Comparison of ENCODE assay signal across 9 cellular contexts in the genomic region with DNA sequence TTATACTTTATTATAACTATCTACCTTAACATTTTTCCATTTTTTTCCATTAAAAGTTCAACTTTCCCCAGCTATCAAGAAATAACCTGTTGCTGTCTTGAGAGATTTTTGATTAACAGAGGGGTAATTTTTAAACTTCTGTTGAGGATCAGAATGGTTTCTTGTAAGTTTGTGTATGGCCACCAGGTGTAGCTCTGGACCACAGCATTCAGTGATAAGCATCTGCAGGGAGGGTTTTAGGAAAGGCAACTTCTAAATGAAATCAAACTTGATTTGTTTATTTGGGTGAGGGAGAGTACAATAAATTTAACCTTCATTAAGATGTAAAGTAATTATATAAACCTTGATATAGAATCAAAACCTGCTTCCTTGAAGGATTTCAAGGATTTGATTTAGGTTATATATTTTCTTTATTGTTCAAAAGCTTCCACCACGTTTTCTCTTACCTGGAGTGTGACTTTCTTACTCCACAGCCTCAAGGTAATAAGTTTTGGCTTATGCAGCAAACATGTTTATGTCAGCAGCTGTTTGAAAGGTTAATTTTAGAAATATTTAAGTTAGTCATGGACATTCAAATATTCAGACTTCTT.
DNase-seq lines count a peak whose midpoint lies in the region; ATAC-seq, FAIRE-seq and TF ChIP-seq lines count a peak whose summit lies in the region.
"Had no signal": no experiment of that assay in that cellular context is flagged by ENCODE, and none has a peak within 500 bp of the region (broad histone marks: within the 10 kb centered on the region; RNA-seq: fewer than 3 reads in every experiment).

No MANE protein-coding gene starts in this region.

- DNase-seq in DMS79 (lab: John Stamatoyannopoulos, UW) (peak; percentile 28), HTR-8/SVneo (ENCODE audit: insufficient read length, low spot score) (peak; percentile 42), RWPE2 (ENCODE audit: low spot score) (no peak), fibroblast of the conjunctiva (ENCODE audit: low read depth) (peak; percentile 39), superior temporal gyrus (ENCODE audit: extremely low spot score) (peak; percentile 28), uterus (no peak)

- H3K4me1 ChIP-seq in RWPE2 (ENCODE audit: insufficient read depth, poor library complexity, severe bottlenecking) = peaks cover 19% of the 10 kb centered on the region
- no peaks in the 10 kb centered on the region for H3K4me1 ChIP-seq in uterus
- H3K4me1 ChIP-seq: SJSA1 had no signal

- H3K36me3 ChIP-seq in RWPE2 (ENCODE audit: low read depth) (no peaks in the 10 kb centered on the region), uterus (no peaks in the 10 kb centered on the region)
- H3K36me3 ChIP-seq: SJSA1 had no signal

- no peak for TF ChIP-seq POLR2A in uterus (IDR thresholded peaks at IDR 0.05)

- intact Hi-C loops in uterus (cut with DNase I; ENCODE audit: low total_unique reads) = no loop called here

- TF ChIP-seq CTCF in RWPE2 (IDR thresholded peaks at IDR 0.05; ENCODE audit: poor library complexity, severe bottlenecking) (peak; percentile 92), uterus (IDR thresholded peaks at IDR 0.05) (no peak)

- H3K27me3 ChIP-seq in RWPE2 (ENCODE audit: insufficient read depth, poor library complexity, severe bottlenecking) (no peaks in the 10 kb centered on the region), uterus (no peaks in the 10 kb centered on the region)
- H3K27me3 ChIP-seq: SJSA1 had no signal

- no peak overlapping the region for H3K27ac ChIP-seq in RWPE2 (ENCODE audit: poor library complexity, severe bottlenecking)
- no peak overlapping the region for H3K27ac ChIP-seq in uterus
- H3K27ac ChIP-seq: SJSA1 had no signal

- H3K4me3 ChIP-seq in RWPE2 (ENCODE audit: severe bottlenecking) (no peak overlapping the region), uterus (no peak overlapping the region)
- H3K4me3 ChIP-seq: SJSA1 had no signal

- FAIRE-seq in HTR-8/SVneo (lab: Jason Lieb, UNC) = no peak

- H3K9me3 ChIP-seq in RWPE2 (ENCODE audit: severe bottlenecking) = no peaks in the 10 kb centered on the region
- no peaks in the 10 kb centered on the region for H3K9me3 ChIP-seq in uterus
- H3K9me3 ChIP-seq: SJSA1 had no signal

- ATAC-seq in RWPE2 (ENCODE audit: low read depth) = peak; percentile 66; the same call in 2 of the 3 replicates
- no peak for ATAC-seq in HG03095 (IDR thresholded peaks at IDR 0.05; ENCODE audit: unreplicated experiment)
- no peak for ATAC-seq in GM18519 (IDR thresholded peaks at IDR 0.05; ENCODE audit: low FRiP score, unreplicated experiment)

Comparison
In these comparisons a context has a peak if more than half of its experiments do, and no peak if none do; other contexts are left out.
1. DNase-seq: peak in DMS79 (single experiment), HTR-8/SVneo (single experiment), fibroblast of the conjunctiva (single experiment) and superior temporal gyrus (single experiment); none in RWPE2 (single experiment) and uterus (0 of 2).